In genomic region chr12:54383041-54383609, GRCh38 we compare ENCODE assay signal across 8 cellular contexts. TPM values are rescaled to one million over a fixed set of nuclear protein-coding genes. Genes with fewer than 3 reads are reported as not detected.
DNase-seq lines count a peak whose midpoint lies in the region; ATAC-seq and TF ChIP-seq lines count a peak whose summit lies in the region.

No MANE protein-coding gene starts in this region.

- no peaks in the 10 kb centered on the region for H3K9me3 ChIP-seq in naive thymus-derived CD4-positive, alpha-beta T cell (ENCODE audit: control insufficient read depth in 2 of 3, low read length in 3 of 3)

- H3K27me3 ChIP-seq in naive thymus-derived CD4-positive, alpha-beta T cell (ENCODE audit: control insufficient read depth in 2 of 2, insufficient read depth in 2 of 2, low read length in 2 of 2): no peaks in the 10 kb centered on the region

- no peak overlapping the region for H3K4me3 Mint-ChIP-seq in naive thymus-derived CD4-positive, alpha-beta T cell

- peak; percentile 77 for ATAC-seq in naive thymus-derived CD4-positive, alpha-beta T cell
- ATAC-seq in GM18870 (IDR thresholded peaks at IDR 0.05; ENCODE audit: unreplicated experiment): no peak
- ATAC-seq in HG02623 (IDR thresholded peaks at IDR 0.05; ENCODE audit: unreplicated experiment): no peak
- no peak for ATAC-seq in GM19035 (IDR thresholded peaks at IDR 0.05; ENCODE audit: unreplicated experiment)

- no peaks in the 10 kb centered on the region for H3K36me3 ChIP-seq in naive thymus-derived CD4-positive, alpha-beta T cell (ENCODE audit: control insufficient read depth in 2 of 3, insufficient read depth in 3 of 3, low read length in 3 of 3)

- DNase-seq in CD1c-positive myeloid dendritic cell (ENCODE audit: extremely low spot score) (peak; percentile 95), Kasumi-1 (lab: John Stamatoyannopoulos, UW) (peak; percentile 75 to 78), astrocyte of the spinal cord (ENCODE audit: low read depth, low spot score) (peak; percentile 79)
- DNase-seq in naive thymus-derived CD4-positive, alpha-beta T cell: no peak
- DNase-seq in activated CD8-positive, alpha-beta memory T cell treated with anti-CD3 and anti-CD28 coated beads, Interleukin-2, amount 50 U/mL, for 4 hours: no peak

- peaks cover 6 to 18% (median 11%) of the 10 kb centered on the region in 7 donors for H3K4me1 Mint-ChIP-seq in naive thymus-derived CD4-positive, alpha-beta T cell

- H3K27ac ChIP-seq in naive thymus-derived CD4-positive, alpha-beta T cell (ENCODE audit: low read depth, low read length): no peak overlapping the region

- CTCF ChIA-PET in naive thymus-derived CD4-positive, alpha-beta T cell (lab: Charles Lee): interaction anchor here (0.9 to 5.5 kb wide), 3 partner anchors 15 to 55 kb away, joined by 3 to 31 read pairs (median 7); no protein-coding TSS in a partner anchor

- TF ChIP-seq CTCF in astrocyte of the spinal cord (IDR thresholded peaks at IDR 0.05; ENCODE audit: low read depth, low read length): no peak

- H3K36me3 Mint-ChIP-seq in naive thymus-derived CD4-positive, alpha-beta T cell: no peaks in the 10 kb centered on the region

- H3K4me3 ChIP-seq in astrocyte of the spinal cord (ENCODE audit: low read depth, low read length): no peak overlapping the region
- no peak overlapping the region for H3K4me3 ChIP-seq in naive thymus-derived CD4-positive, alpha-beta T cell (ENCODE audit: low read length)

- in situ Hi-C loops in astrocyte of the spinal cord (cut with HindIII; ENCODE audit: low sequenced_read_pairs): no loop called here

- peaks cover 0 to 3% of the 10 kb centered on the region in 2 donors for H3K4me1 ChIP-seq in naive thymus-derived CD4-positive, alpha-beta T cell (ENCODE audit: control insufficient read depth in 2 of 2, insufficient read depth in 2 of 2, low read length in 2 of 2)

- peaks cover 0 to 5% (median 0%) of the 10 kb centered on the region in 5 donors for H3K27me3 Mint-ChIP-seq in naive thymus-derived CD4-positive, alpha-beta T cell

- H3K9me3 Mint-ChIP-seq in naive thymus-derived CD4-positive, alpha-beta T cell: peaks cover 0 to 1% (median 0%) of the 10 kb centered on the region in 11 donors

- no peak overlapping the region for H3K27ac Mint-ChIP-seq in naive thymus-derived CD4-positive, alpha-beta T cell

- POLR2A ChIA-PET in naive thymus-derived CD4-positive, alpha-beta T cell (lab: Charles Lee): no interaction called here

- intact Hi-C loops in naive thymus-derived CD4-positive, alpha-beta T cell (cut with micrococcal nuclease): no loop called here

RNA-seq across cellular contexts. Expression of gene ZNF385A, which starts 1.4 kb away (rescaled TPM):
- 10 to 100 TPM in 1 of 5 experiments, 1 to 10 TPM in 4; 1.3 to 69.9 (median 1.4) TPM for total RNA-seq in naive thymus-derived CD4-positive, alpha-beta T cell
- under 1 TPM; 0.39 to 0.78 TPM for polyA plus RNA-seq in naive thymus-derived CD4-positive, alpha-beta T cell

RNA-seq across cellular contexts. Expression of gene GPR84, which starts 18.8 kb away (rescaled TPM):
- 10 to 100 TPM in 1 of 5 experiments, 1 to 10 TPM in 2, not detected in 2; 1.2 to 13.1 (median 3.9) TPM for total RNA-seq in naive thymus-derived CD4-positive, alpha-beta T cell
- not detected for polyA plus RNA-seq in naive thymus-derived CD4-positive, alpha-beta T cell

RNA-seq across cellular contexts. Expression of gene ITGA5, which starts 35.9 kb away (rescaled TPM):
- 100 to 1,000 TPM in 4 of 5 experiments, 10 to 100 TPM in 1; 73.9 to 169 (median 145) TPM for total RNA-seq in naive thymus-derived CD4-positive, alpha-beta T cell
- 10 to 100 TPM; 26.5 to 82.4 TPM for polyA plus RNA-seq in naive thymus-derived CD4-positive, alpha-beta T cell

RNA-seq across cellular contexts. Expression of gene COPZ1, which starts 58.2 kb away (rescaled TPM):
- 100 to 1,000 TPM in 1 of 5 experiments, 10 to 100 TPM in 4; 47.5 to 141 (median 80.0) TPM for total RNA-seq in naive thymus-derived CD4-positive, alpha-beta T cell
- 100 to 1,000 TPM; 131 to 171 TPM for polyA plus RNA-seq in naive thymus-derived CD4-positive, alpha-beta T cell

Comparison
In these comparisons a context has a peak if more than half of its experiments do, and no peak if none do; other contexts are left out.
1. DNase-seq: peak in CD1c-positive myeloid dendritic cell (single experiment), Kasumi-1 (2 of 2) and astrocyte of the spinal cord (single experiment); none in naive thymus-derived CD4-positive, alpha-beta T cell (0 of 9) and activated CD8-positive, alpha-beta memory T cell treated with anti-CD3 and anti-CD28 coated beads, Interleukin-2, amount 50 U/mL, for 4 hours (single experiment).